In the genomic region with DNA sequence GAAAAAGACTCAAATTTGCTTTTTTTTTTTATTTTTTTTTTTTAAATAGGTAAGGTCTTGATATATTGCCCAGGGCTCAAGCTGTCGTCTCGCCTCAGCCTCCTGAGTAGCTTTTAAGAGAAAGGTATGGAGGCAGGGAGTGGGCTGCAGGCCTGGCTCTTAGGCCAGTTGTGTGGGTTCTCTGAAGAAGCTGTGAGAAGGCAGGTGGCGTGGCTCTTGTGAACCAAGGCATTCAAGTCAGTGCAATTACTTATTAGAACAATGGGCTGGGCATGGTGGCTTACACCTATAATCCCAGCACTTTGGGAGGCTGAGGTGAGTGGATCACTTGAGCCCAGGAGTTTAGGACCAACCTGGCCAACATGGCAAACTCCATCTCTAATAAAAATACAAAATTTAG, we compare ENCODE assay signal across 37 cellular contexts.
"Had no signal": no experiment of that assay in that cellular context is flagged by ENCODE, and none has a peak within 500 bp of the region (broad histone marks: within the 10 kb centered on the region; RNA-seq: fewer than 3 reads in every experiment).

No MANE protein-coding gene starts in this region.

- H3K4me3 ChIP-seq: adrenal gland, ascending aorta, body of pancreas, breast epithelium, cardiac muscle cell had no signal

- H3K9me3 ChIP-seq: adrenal gland, ascending aorta, body of pancreas, breast epithelium had no signal

- DNase-seq: activated effector memory CD4-positive, alpha-beta T cell treated with anti-CD3 and anti-CD28 coated beads, Interleukin-2, amount 50 U/mL, for 16 hours; activated effector memory CD4-positive, alpha-beta T cell treated with Interleukin-2 at 50 U/mL for 16 hours; activated gamma-delta T cell; activated gamma-delta T cell treated with Interleukin-2 at 50 U/mL for 16 hours; activated naive CD4-positive, alpha-beta T cell treated with anti-CD3 and anti-CD28 coated beads for 36 hours; activated naive CD4-positive, alpha-beta T cell treated with anti-CD3 and anti-CD28 coated beads, Interleukin-2, amount 10 ng/mL, durations not matched to agents 7 days and 5 days; activated naive CD4-positive, alpha-beta T cell treated with anti-CD3 and anti-CD28 coated beads, Interleukin-2, amount 50 U/mL, for 16 hours; activated naive CD4-positive, alpha-beta T cell treated with Interleukin-2 at 50 U/mL for 16 hours; activated naive CD8-positive, alpha-beta T cell treated with anti-CD3 and anti-CD28 coated beads for 36 hours; activated naive CD8-positive, alpha-beta T cell treated with anti-CD3 and anti-CD28 coated beads, Interleukin-2, amount 10 ng/mL, durations not matched to agents 7 days and 5 days; activated naive CD8-positive, alpha-beta T cell treated with anti-CD3 and anti-CD28 coated beads, Interleukin-2, amount 50 U/mL, for 24 hours; activated T-cell treated with anti-CD3 and anti-CD28 coated beads, Interleukin-2, amount 50 U/mL, for 1 hour; activated T-cell treated with anti-CD3 and anti-CD28 coated beads, Interleukin-2, amount 50 U/mL, for 24 hours; activated T-cell treated with anti-CD3 and anti-CD28 coated beads, Interleukin-2, amount 50 U/mL, for 4 hours; activated T-cell treated with anti-CD3 and anti-CD28 coated beads, Interleukin-2, amount 50 U/mL, for 48 hours; activated T-cell treated with anti-CD3 and anti-CD28 coated beads, Interleukin-2, amount 50 U/mL, for 72 hours; adrenal gland; amniotic stem cell; amygdala; anterior cingulate cortex; aorta; body of pancreas; brain microvascular endothelial cell; caudate nucleus; central memory CD4-positive, alpha-beta T cell; cerebellar nuclear complex had no signal

- H3K36me3 Mint-ChIP-seq: activated naive CD4-positive, alpha-beta T cell treated with anti-CD3 and anti-CD28 coated beads, Interleukin-2, amount 10 ng/mL, durations not matched to agents 7 days and 5 days; activated naive CD4-positive, alpha-beta T cell treated with anti-CD3 and anti-CD28 coated beads, Interleukin-2, amount 50 U/mL, for 24 hours; activated naive CD4-positive, alpha-beta T cell treated with anti-CD3 and anti-CD28 coated beads, Interleukin-2, amount 50 U/mL, for 72 hours; activated naive CD8-positive, alpha-beta T cell; activated naive CD8-positive, alpha-beta T cell treated with anti-CD3 and anti-CD28 coated beads for 36 hours; activated naive CD8-positive, alpha-beta T cell treated with anti-CD3 and anti-CD28 coated beads, Interleukin-2, amount 10 ng/mL, durations not matched to agents 7 days and 5 days; brain had no signal

- H3K27ac ChIP-seq: adrenal gland, ascending aorta, body of pancreas, brain microvascular endothelial cell, breast epithelium, cardiac muscle cell had no signal

- H3K36me3 ChIP-seq: adrenal gland, ascending aorta, brain microvascular endothelial cell, breast epithelium, cardiac muscle cell had no signal

- H3K27ac Mint-ChIP-seq: activated naive CD4-positive, alpha-beta T cell treated with anti-CD3 and anti-CD28 coated beads for 36 hours; activated naive CD4-positive, alpha-beta T cell treated with anti-CD3 and anti-CD28 coated beads, Interleukin-2, amount 10 ng/mL, durations not matched to agents 7 days and 5 days; activated naive CD4-positive, alpha-beta T cell treated with anti-CD3 and anti-CD28 coated beads, Interleukin-2, amount 50 U/mL, for 24 hours; activated naive CD4-positive, alpha-beta T cell treated with anti-CD3 and anti-CD28 coated beads, Interleukin-2, amount 50 U/mL, for 72 hours; activated naive CD8-positive, alpha-beta T cell; activated naive CD8-positive, alpha-beta T cell treated with anti-CD3 and anti-CD28 coated beads for 36 hours; activated naive CD8-positive, alpha-beta T cell treated with anti-CD3 and anti-CD28 coated beads, Interleukin-2, amount 10 ng/mL, durations not matched to agents 7 days and 5 days; activated naive CD8-positive, alpha-beta T cell treated with anti-CD3 and anti-CD28 coated beads, Interleukin-2, amount 50 U/mL, for 24 hours; activated T-cell treated with anti-CD3 and anti-CD28 coated beads, Interleukin-2, amount 50 U/mL, for 24 hours; activated T-cell treated with anti-CD3 and anti-CD28 coated beads, Interleukin-2, amount 50 U/mL, for 72 hours; activated T-helper 1 cell treated with anti-CD3 and anti-CD28 coated beads, Interleukin-12 subunit alpha, Interleukin-12 subunit beta, Interleukin-2, Interleukin-4 antibody, amounts not matched to agents 30 ng/mL and 10 ng/mL and 1 ng/mL, durations not matched to agents 14 hours and 24 hours and 36 hours; activated T-helper 17 cell treated with anti-CD3 and anti-CD28 coated beads, Interleukin-2, amount 50 U/mL, for 72 hours; activated T-helper 2 cell treated with anti-CD3 and anti-CD28 coated beads, Interferon-gamma antibody, Interleukin-2, Interleukin-4, amounts not matched to agents 10 μg/mL and 5 μg/mL and 100 μg/mL, durations not matched to agents 14 hours and 24 hours and 36 hours; brain had no signal

- H3K4me1 ChIP-seq: adrenal gland, ascending aorta, body of pancreas, breast epithelium had no signal

- H3K9me3 Mint-ChIP-seq: activated naive CD4-positive, alpha-beta T cell treated with anti-CD3 and anti-CD28 coated beads, Interleukin-2, amount 10 ng/mL, durations not matched to agents 7 days and 5 days; activated naive CD4-positive, alpha-beta T cell treated with anti-CD3 and anti-CD28 coated beads, Interleukin-2, amount 50 U/mL, for 24 hours; activated naive CD4-positive, alpha-beta T cell treated with anti-CD3 and anti-CD28 coated beads, Interleukin-2, amount 50 U/mL, for 72 hours; activated naive CD8-positive, alpha-beta T cell treated with anti-CD3 and anti-CD28 coated beads for 36 hours; activated naive CD8-positive, alpha-beta T cell treated with anti-CD3 and anti-CD28 coated beads, Interleukin-2, amount 10 ng/mL, durations not matched to agents 7 days and 5 days; activated T-helper 1 cell treated with anti-CD3 and anti-CD28 coated beads, Interleukin-12 subunit alpha, Interleukin-12 subunit beta, Interleukin-2, Interleukin-4 antibody, amounts not matched to agents 30 ng/mL and 10 ng/mL and 1 ng/mL, durations not matched to agents 14 hours and 24 hours and 36 hours; activated T-helper 17 cell treated with anti-CD3 and anti-CD28 coated beads, Interleukin-2, amount 50 U/mL, for 72 hours; activated T-helper 2 cell treated with anti-CD3 and anti-CD28 coated beads, Interferon-gamma antibody, Interleukin-2, Interleukin-4, amounts not matched to agents 10 μg/mL and 5 μg/mL and 100 μg/mL, durations not matched to agents 14 hours and 24 hours and 36 hours; central memory CD8-positive, alpha-beta T cell had no signal

- H3K27me3 ChIP-seq: adrenal gland, ascending aorta, body of pancreas, brain microvascular endothelial cell, breast epithelium, cardiac muscle cell had no signal

- H3K4me3 Mint-ChIP-seq: activated naive CD4-positive, alpha-beta T cell treated with anti-CD3 and anti-CD28 coated beads for 36 hours; activated naive CD4-positive, alpha-beta T cell treated with anti-CD3 and anti-CD28 coated beads, Interleukin-2, amount 10 ng/mL, durations not matched to agents 7 days and 5 days; activated naive CD4-positive, alpha-beta T cell treated with anti-CD3 and anti-CD28 coated beads, Interleukin-2, amount 50 U/mL, for 24 hours; activated naive CD8-positive, alpha-beta T cell; activated naive CD8-positive, alpha-beta T cell treated with anti-CD3 and anti-CD28 coated beads for 36 hours; activated naive CD8-positive, alpha-beta T cell treated with anti-CD3 and anti-CD28 coated beads, Interleukin-2, amount 10 ng/mL, durations not matched to agents 7 days and 5 days; activated naive CD8-positive, alpha-beta T cell treated with anti-CD3 and anti-CD28 coated beads, Interleukin-2, amount 50 U/mL, for 24 hours; activated T-cell treated with anti-CD3 and anti-CD28 coated beads, Interleukin-2, amount 50 U/mL, for 24 hours; activated T-cell treated with anti-CD3 and anti-CD28 coated beads, Interleukin-2, amount 50 U/mL, for 4 hours; activated T-cell treated with anti-CD3 and anti-CD28 coated beads, Interleukin-2, amount 50 U/mL, for 72 hours; activated T-helper 1 cell treated with anti-CD3 and anti-CD28 coated beads, Interleukin-12 subunit alpha, Interleukin-12 subunit beta, Interleukin-2, Interleukin-4 antibody, amounts not matched to agents 30 ng/mL and 10 ng/mL and 1 ng/mL, durations not matched to agents 14 hours and 24 hours and 36 hours; activated T-helper 17 cell treated with anti-CD3 and anti-CD28 coated beads, Interleukin-2, amount 50 U/mL, for 72 hours; brain; central memory CD8-positive, alpha-beta T cell had no signal

- H3K4me1 Mint-ChIP-seq: activated naive CD4-positive, alpha-beta T cell treated with anti-CD3 and anti-CD28 coated beads, Interleukin-2, amount 10 ng/mL, durations not matched to agents 7 days and 5 days; activated naive CD4-positive, alpha-beta T cell treated with anti-CD3 and anti-CD28 coated beads, Interleukin-2, amount 50 U/mL, for 24 hours; activated naive CD8-positive, alpha-beta T cell treated with anti-CD3 and anti-CD28 coated beads for 36 hours; activated naive CD8-positive, alpha-beta T cell treated with anti-CD3 and anti-CD28 coated beads, Interleukin-2, amount 10 ng/mL, durations not matched to agents 7 days and 5 days; activated naive CD8-positive, alpha-beta T cell treated with anti-CD3 and anti-CD28 coated beads, Interleukin-2, amount 50 U/mL, for 24 hours; activated T-helper 17 cell treated with anti-CD3 and anti-CD28 coated beads, Interleukin-2, amount 50 U/mL, for 72 hours; central memory CD8-positive, alpha-beta T cell had no signal

- H3K27me3 Mint-ChIP-seq: activated naive CD4-positive, alpha-beta T cell treated with anti-CD3 and anti-CD28 coated beads, Interleukin-2, amount 10 ng/mL, durations not matched to agents 7 days and 5 days had no signal
